In genomic region chr20:57083072-57083471, GRCh38 we compare ENCODE assay signal across 27 cellular contexts.
"Had no signal": no experiment of that assay in that cellular context is flagged by ENCODE, and none has a peak within 500 bp of the region (broad histone marks: within the 10 kb centered on the region; RNA-seq: fewer than 3 reads in every experiment).

No MANE protein-coding gene starts in this region.

- H3K27me3 ChIP-seq: ascending aorta had no signal

- DNase-seq: activated CD4-positive, alpha-beta T cell treated with anti-CD3 and anti-CD28 coated beads for 36 hours; activated CD4-positive, alpha-beta T cell treated with anti-CD3 and anti-CD28 coated beads, Interleukin-2, amount 50 U/mL, for 1 hour; activated CD8-positive, alpha-beta memory T cell treated with anti-CD3 and anti-CD28 coated beads, Interleukin-2, amount 50 U/mL, for 48 hours; activated CD8-positive, alpha-beta T cell treated with anti-CD3 and anti-CD28 coated beads for 36 hours; activated effector memory CD4-positive, alpha-beta T cell treated with Interleukin-2 at 50 U/mL for 16 hours; activated naive CD4-positive, alpha-beta T cell; activated naive CD8-positive, alpha-beta T cell treated with anti-CD3 and anti-CD28 coated beads, Interleukin-2, amount 50 U/mL, for 24 hours; activated T-cell treated with anti-CD3 and anti-CD28 coated beads, Interleukin-2, amount 50 U/mL, for 1 hour; amniotic stem cell; NCI-H1092; NCI-H1417; NCI-H1694; NCI-H2029; NCI-H2107; NCI-H226; NCI-H526; NCI-H82; SIG-M5; T-cell; T-helper 2 cell had no signal

- H3K27ac ChIP-seq: ascending aorta, KMS-11, SK-N-MC, VCaP had no signal

- H3K36me3 ChIP-seq: ascending aorta had no signal

- H3K36me3 Mint-ChIP-seq: brain, T-cell had no signal

- H3K4me3 Mint-ChIP-seq: activated CD4-positive, alpha-beta T cell treated with anti-CD3 and anti-CD28 coated beads for 36 hours; activated CD8-positive, alpha-beta T cell treated with anti-CD3 and anti-CD28 coated beads for 36 hours; activated naive CD8-positive, alpha-beta T cell treated with anti-CD3 and anti-CD28 coated beads, Interleukin-2, amount 50 U/mL, for 24 hours; brain; central memory CD8-positive, alpha-beta T cell; T-cell had no signal

- H3K4me2 ChIP-seq: KMS-11 had no signal

- H3K27ac Mint-ChIP-seq: activated CD4-positive, alpha-beta T cell treated with anti-CD3 and anti-CD28 coated beads for 36 hours; activated CD8-positive, alpha-beta T cell treated with anti-CD3 and anti-CD28 coated beads for 36 hours; activated naive CD4-positive, alpha-beta T cell treated with anti-CD3 and anti-CD28 coated beads, Interleukin-2, amount 50 U/mL, for 72 hours; activated naive CD8-positive, alpha-beta T cell treated with anti-CD3 and anti-CD28 coated beads, Interleukin-2, amount 50 U/mL, for 24 hours; brain; T-cell had no signal

- H3K4me1 Mint-ChIP-seq: activated CD4-positive, alpha-beta T cell treated with anti-CD3 and anti-CD28 coated beads for 36 hours; activated naive CD8-positive, alpha-beta T cell treated with anti-CD3 and anti-CD28 coated beads, Interleukin-2, amount 50 U/mL, for 24 hours; brain; central memory CD8-positive, alpha-beta T cell; T-cell had no signal

- H3K9ac ChIP-seq: KMS-11 had no signal

- H3K4me3 ChIP-seq: ascending aorta, SK-N-MC had no signal

- ATAC-seq: activated CD4-positive, alpha-beta T cell treated with anti-CD3 and anti-CD28 coated beads for 36 hours; activated CD8-positive, alpha-beta T cell treated with anti-CD3 and anti-CD28 coated beads for 36 hours; activated naive CD4-positive, alpha-beta T cell treated with anti-CD3 and anti-CD28 coated beads, Interleukin-2, amount 50 U/mL, for 72 hours; activated naive CD8-positive, alpha-beta T cell treated with anti-CD3 and anti-CD28 coated beads, Interleukin-2, amount 50 U/mL, for 24 hours; T-cell had no signal

- H3K4me1 ChIP-seq: ascending aorta had no signal
